In genomic region chr3:15860014-15860934, GRCh38 we compare ENCODE assay signal across 2 cellular contexts.
TF ChIP-seq lines count a peak whose summit lies in the region.

No MANE protein-coding gene starts in this region.

TF ChIP-seq in HEK293, 187 proteins besides CTCF, POLR2A, EP300 and RAD21 (continued from another document and continues in another):
- TF ChIP-seq ZNF366 (tag by site-specific recombination; conservative IDR thresholded peaks at IDR 0.05) (no peak; the same call in 1 of the 2 replicates), PATZ1 (tag by site-specific recombination; IDR thresholded peaks at IDR 0.05) (peak; percentile 99), ZNF394 (tag by site-specific recombination; IDR thresholded peaks at IDR 0.05; ENCODE audit: borderline replicate concordance) (no peak), GLI4 (tag by site-specific recombination; IDR thresholded peaks at IDR 0.05) (peak; percentile 33; the same call in 1 of the 2 replicates), ZNF133 (tag by site-specific recombination; IDR thresholded peaks at IDR 0.05) (peak; percentile 59; the same call in 1 of the 2 replicates), ZNF16 (tag by site-specific recombination; IDR thresholded peaks at IDR 0.05; ENCODE audit: low read depth) (no peak), ZNF211 (tag by site-specific recombination; IDR thresholded peaks at IDR 0.05; ENCODE audit: low read depth) (no peak), ZNF24 (tag by site-specific recombination; IDR thresholded peaks at IDR 0.05) (peak; percentile 52; the same call in 1 of the 2 replicates), ZNF837 (tag by site-specific recombination; IDR thresholded peaks at IDR 0.05) (no peak), SCRT1 (tag by site-specific recombination; IDR thresholded peaks at IDR 0.05; ENCODE audit: borderline replicate concordance) (0 out of 2 replicates have a peak, but pooled peaks have one; percentile 32), HOXD13 (CRISPR knock-in tag; IDR thresholded peaks at IDR 0.05; ENCODE audit: borderline replicate concordance) (no peak), ZBTB20 (tag by site-specific recombination; IDR thresholded peaks at IDR 0.05) (peak; percentile 95), ZNF302 (tag by site-specific recombination; IDR thresholded peaks at IDR 0.05; ENCODE audit: low read depth) (no peak), ZSCAN30 (tag by site-specific recombination; IDR thresholded peaks at IDR 0.05) (no peak), SETDB1 (IDR thresholded peaks at IDR 0.05; ENCODE audit: insufficient read length, low read length) (no peak), ZNF830 (tag by site-specific recombination; IDR thresholded peaks at IDR 0.05; ENCODE audit: low read depth) (no peak), ZBTB7A (tag by site-specific recombination; IDR thresholded peaks at IDR 0.05; ENCODE audit: low read depth) (peak; percentile 91), ZNF529 (tag by site-specific recombination; IDR thresholded peaks at IDR 0.05; ENCODE audit: insufficient replicate concordance) (no peak), ZNF701 (tag by site-specific recombination; IDR thresholded peaks at IDR 0.05) (no peak), SP2 (tag by site-specific recombination; IDR thresholded peaks at IDR 0.05) (peak; percentile 82), ZNF677 (tag by site-specific recombination; IDR thresholded peaks at IDR 0.05) (no peak), ZNF645 (tag by site-specific recombination; IDR thresholded peaks at IDR 0.05) (no peak), PBX3 (CRISPR knock-in tag; IDR thresholded peaks at IDR 0.05) (no peak), MZF1 (tag by site-specific recombination; IDR thresholded peaks at IDR 0.05; ENCODE audit: borderline replicate concordance) (no peak), ZNF174 (tag by site-specific recombination; IDR thresholded peaks at IDR 0.05) (no peak), ZNF843 (tag by site-specific recombination; IDR thresholded peaks at IDR 0.05) (peak; percentile 65), ZNF155 (tag by site-specific recombination; IDR thresholded peaks at IDR 0.05) (no peak), ZBTB44 (tag by site-specific recombination; IDR thresholded peaks at IDR 0.05) (no peak), ZSCAN4 (tag by site-specific recombination; IDR thresholded peaks at IDR 0.05) (peak; percentile 24; the same call in 1 of the 2 replicates), ZFP69B (tag by site-specific recombination; IDR thresholded peaks at IDR 0.05) (peak; percentile 73)

TF ChIP-seq in HepG2, 621 proteins besides CTCF, POLR2A, EP300 and RAD21 (continued from another document):
- TF ChIP-seq KAT8 (CRISPR knock-in tag; IDR thresholded peaks at IDR 0.05) (0 out of 2 replicates have a peak, but pooled peaks have one; percentile 21), ZNF558 (CRISPR knock-in tag; IDR thresholded peaks at IDR 0.05; ENCODE audit: borderline replicate concordance) (peak; percentile 34; the same call in 1 of the 2 replicates), IRX3 (CRISPR knock-in tag; IDR thresholded peaks at IDR 0.05; ENCODE audit: borderline replicate concordance, low read depth) (no peak), TARDBP (CRISPR knock-in tag; IDR thresholded peaks at IDR 0.05) (no peak), ELF3 (CRISPR knock-in tag; IDR thresholded peaks at IDR 0.05) (no peak), PATZ1 (CRISPR knock-in tag; IDR thresholded peaks at IDR 0.05) (peak; percentile 84), HOXA7 (CRISPR knock-in tag; IDR thresholded peaks at IDR 0.05) (no peak), ZNF639 (CRISPR knock-in tag; conservative IDR thresholded peaks at IDR 0.05) (0 out of 2 replicates have a peak, but pooled peaks have one; percentile 35), ZBTB42 (CRISPR knock-in tag; IDR thresholded peaks at IDR 0.05) (no peak), ATF7 (IDR thresholded peaks at IDR 0.05) (no peak), ATF7 (CRISPR knock-in tag; IDR thresholded peaks at IDR 0.05) (0 out of 2 replicates have a peak, but pooled peaks have one; percentile 29), REPIN1 (CRISPR knock-in tag; IDR thresholded peaks at IDR 0.05; ENCODE audit: borderline replicate concordance, low read depth) (no peak), ARID4A (CRISPR knock-in tag; IDR thresholded peaks at IDR 0.05; ENCODE audit: borderline replicate concordance) (peak; percentile 71), SIN3B (IDR thresholded peaks at IDR 0.05; ENCODE audit: low read length) (no peak), SRSF1 (optimal IDR thresholded peaks at IDR 0.05; ENCODE audit: low read depth, low read length) (peak; percentile 87), GABPA (IDR thresholded peaks at IDR 0.05; ENCODE audit: low read depth, low read length) (no peak; the same call in 1 of the 2 replicates), GABPA (CRISPR knock-in tag; IDR thresholded peaks at IDR 0.05; ENCODE audit: low read depth) (peak; percentile 66; the same call in 1 of the 2 replicates), PAF1 (CRISPR knock-in tag; IDR thresholded peaks at IDR 0.05) (no peak), PBX2 (CRISPR knock-in tag; IDR thresholded peaks at IDR 0.05) (no peak), ZNF883 (CRISPR knock-in tag; IDR thresholded peaks at IDR 0.05; ENCODE audit: not compliant biosample characterization) (no peak), POLR2AphosphoS5 (IDR thresholded peaks at IDR 0.05; ENCODE audit: low read depth, low read length) (0 out of 2 replicates have a peak, but pooled peaks have one; percentile 8), ZNF777 (CRISPR knock-in tag; IDR thresholded peaks at IDR 0.05) (peak; percentile 56; the same call in 1 of the 2 replicates), TBX2 (CRISPR knock-in tag; IDR thresholded peaks at IDR 0.05; ENCODE audit: borderline replicate concordance) (peak; percentile 37; the same call in 1 of the 2 replicates)
